Comparison of ENCODE assay signal across 10 cellular contexts in genomic region chr1:120850071-120850530, GRCh38. TPM values are rescaled to one million over a fixed set of nuclear protein-coding genes. Genes with fewer than 3 reads are reported as not detected.
DNase-seq lines count a peak whose midpoint lies in the region; ATAC-seq and TF ChIP-seq lines count a peak whose summit lies in the region.
"Not testable (repeated sequence)": the region's sequence is repeated elsewhere in the genome, so short reads cannot be mapped to it uniquely, and the experiment has no call there.
"Had no signal": no experiment of that assay in that cellular context is flagged by ENCODE, and none has a peak within 500 bp of the region (broad histone marks: within the 10 kb centered on the region; RNA-seq: fewer than 3 reads in every experiment).

No MANE protein-coding gene starts in this region.

- not testable (repeated sequence) for H4K20me1 ChIP-seq in PC-3 (ENCODE audit: low read length)

- H3K36me3 Mint-ChIP-seq in activated naive CD4-positive, alpha-beta T cell treated with anti-CD3 and anti-CD28 coated beads for 36 hours (ENCODE audit: low read depth); endodermal cell (ENCODE audit: low read depth); progenitor cell of endocrine pancreas (ENCODE audit: insufficient read depth): not testable (repeated sequence)

- CTCF ChIA-PET in PC-3 (lab: Charles Lee); activated naive CD4-positive, alpha-beta T cell treated with anti-CD3 and anti-CD28 coated beads for 36 hours (lab: Charles Lee): not testable (repeated sequence)

- H3K9me3 ChIP-seq in PC-3 (ENCODE audit: low read length); endodermal cell (ENCODE audit: control insufficient read depth, low read length); left lung: not testable (repeated sequence)

- peak overlapping the region; percentile 84 for H3K4me3 Mint-ChIP-seq in activated naive CD4-positive, alpha-beta T cell treated with anti-CD3 and anti-CD28 coated beads for 36 hours
- H3K4me3 Mint-ChIP-seq in endodermal cell (peak overlapping the region; percentile 57), progenitor cell of endocrine pancreas (ENCODE audit: low read depth) (peak overlapping the region; percentile 74)

- not testable (repeated sequence) for H2AFZ ChIP-seq in PC-3 (ENCODE audit: low read length)

- H3K9me2 ChIP-seq in PC-3 (replicated peaks; ENCODE audit: low read length): not testable (repeated sequence)

- intact Hi-C loops in PC-3 (cut with micrococcal nuclease); left lung (cut with DNase I): not testable (repeated sequence)
- intact Hi-C loops in activated naive CD4-positive, alpha-beta T cell treated with anti-CD3 and anti-CD28 coated beads for 36 hours (cut with micrococcal nuclease): loop anchor here (10.0 kb wide), 1 partner anchor 95 kb away; no protein-coding TSS in a partner anchor

- peak overlapping the region; percentile 53 for H3K4me2 ChIP-seq in PC-3 (ENCODE audit: low read length)

- not testable (repeated sequence) for BruUV-seq in PC-3 (replicated peaks; lab: Mats Ljungman, UMichigan)

- H3K4me1 ChIP-seq in PC-3 (ENCODE audit: insufficient read depth, low read length); endodermal cell (ENCODE audit: control insufficient read depth, insufficient read depth, low read length); left lung: not testable (repeated sequence)

- H3K4me3 ChIP-seq in GM06990 (replicated peaks; ENCODE audit: low read depth, low read length): not testable (repeated sequence)
- 0 out of 2 replicates have a peak overlapping the region, but pooled peaks have one; percentile 38 for H3K4me3 ChIP-seq in PC-3 (ENCODE audit: low read length)
- H3K4me3 ChIP-seq in endodermal cell (ENCODE audit: low read length): peak overlapping the region; percentile 56
- H3K4me3 ChIP-seq in left lung: peak overlapping the region; percentile 13 to 36

- H3K27me3 Mint-ChIP-seq in activated naive CD4-positive, alpha-beta T cell treated with anti-CD3 and anti-CD28 coated beads for 36 hours (ENCODE audit: low read depth); endodermal cell (ENCODE audit: insufficient read depth); progenitor cell of endocrine pancreas: not testable (repeated sequence)

- not testable (repeated sequence) for H3K27ac ChIP-seq in PC-3 (ENCODE audit: low read length)
- H3K27ac ChIP-seq in endodermal cell (ENCODE audit: low read depth, low read length): peak overlapping the region; percentile 60
- peak overlapping the region; percentile 81 to 82 for H3K27ac ChIP-seq in left lung

- peak; percentile 52 for DNase-seq in GM06990 (ENCODE audit: extremely low read depth, insufficient read length)
- DNase-seq in PC-3: peak; percentile 78
- DNase-seq in activated naive CD4-positive, alpha-beta T cell treated with anti-CD3 and anti-CD28 coated beads for 36 hours; progenitor cell of endocrine pancreas (ENCODE audit: low spot score, unreplicated experiment): not testable (repeated sequence)
- DNase-seq in endodermal cell: peak; percentile 86
- DNase-seq in left lung: peak in 1 of 2 donors; percentile 32

- ATAC-seq in HG03439 (IDR thresholded peaks at IDR 0.05; ENCODE audit: unreplicated experiment) (peak; percentile 17), PC-3 (peak; percentile 3; the same call in 1 of the 2 replicates), left lung (peak; percentile 62)

- H3K79me2 ChIP-seq in PC-3 (ENCODE audit: low read length): not testable (repeated sequence)

- 9 to 23% methylated on average over 7 to 8 of the region's 14 CpGs for WGBS in endodermal cell (ENCODE audit: insufficient coverage in 1 of 2, insufficient read length in 1 of 2), 2 experiments

- peak overlapping the region; percentile 99 for H3K27ac Mint-ChIP-seq in activated naive CD4-positive, alpha-beta T cell treated with anti-CD3 and anti-CD28 coated beads for 36 hours
- peak overlapping the region; percentile 99 for H3K27ac Mint-ChIP-seq in endodermal cell
- peak overlapping the region; percentile 100 for H3K27ac Mint-ChIP-seq in progenitor cell of endocrine pancreas

- not testable (repeated sequence) for H3F3A ChIP-seq in PC-3 (ENCODE audit: low read length, unreplicated experiment)

- H3K36me3 ChIP-seq in GM06990 (ENCODE audit: control insufficient read depth, insufficient read depth, low read length); PC-3 (ENCODE audit: low read depth, low read length); endodermal cell (ENCODE audit: control insufficient read depth, insufficient read depth, low read length); left lung: not testable (repeated sequence)

- TF ChIP-seq CTCF in GM06990 (IDR thresholded peaks at IDR 0.05; ENCODE audit: insufficient read depth, low read length, poor library complexity, severe bottlenecking); PC-3 (conservative IDR thresholded peaks at IDR 0.05; ENCODE audit: low read depth, low read length); endodermal cell (conservative IDR thresholded peaks at IDR 0.05); left lung (IDR thresholded peaks at IDR 0.05); progenitor cell of endocrine pancreas (IDR thresholded peaks at IDR 0.05; ENCODE audit: unreplicated experiment): not testable (repeated sequence)

- peaks cover 14% of the 10 kb centered on the region for H3K4me1 Mint-ChIP-seq in activated naive CD4-positive, alpha-beta T cell treated with anti-CD3 and anti-CD28 coated beads for 36 hours (ENCODE audit: low read depth)
- not testable (repeated sequence) for H3K4me1 Mint-ChIP-seq in endodermal cell; progenitor cell of endocrine pancreas (ENCODE audit: low read depth)

- H3K27me3 ChIP-seq in GM06990 (replicated peaks; ENCODE audit: control insufficient read depth, insufficient read depth, low read length); PC-3 (ENCODE audit: low read length); endodermal cell (ENCODE audit: control insufficient read depth, insufficient read depth, low read length, poor library complexity, severe bottlenecking); left lung: not testable (repeated sequence)

- POLR2A ChIA-PET in PC-3 (lab: Charles Lee; ENCODE audit: unreplicated experiment): not testable (repeated sequence)

- not testable (repeated sequence) for H3K9me3 Mint-ChIP-seq in activated naive CD4-positive, alpha-beta T cell treated with anti-CD3 and anti-CD28 coated beads for 36 hours; endodermal cell; progenitor cell of endocrine pancreas (ENCODE audit: low read depth)

- not testable (repeated sequence) for H3K9ac ChIP-seq in PC-3 (ENCODE audit: low read length); endodermal cell (ENCODE audit: extremely low read depth, low read length, poor library complexity, severe bottlenecking)

RNA-seq across cellular contexts. Expression of gene PPIAL4A, which starts 39.5 kb away (rescaled TPM):
- not detected in 2 replicates for total RNA-seq in PC-3 (2014; rRNA removed)
- total RNA-seq in activated naive CD4-positive, alpha-beta T cell treated with anti-CD3 and anti-CD28 coated beads for 36 hours: not detected
- not detected for total RNA-seq in endodermal cell
- not detected for polyA plus RNA-seq in endodermal cell (2013, experiment 1 of 2)
- polyA plus RNA-seq in endodermal cell (2013, experiment 2 of 2): not detected
- not detected for total RNA-seq in left lung
- not detected in 2 replicates for total RNA-seq in progenitor cell of endocrine pancreas
- total RNA-seq: adrenal gland, gastrocnemius medialis, Right ventricle myocardium inferior had no signal
- polyA plus RNA-seq: adrenal gland had no signal

Comparison
In these comparisons a context has a peak if more than half of its experiments do, and no peak if none do; other contexts are left out.
1. ATAC-seq: peak in every context shown above with its lines; median percentile 62 in left lung; 17 in HG03439; 3 in PC-3.